1 cellular context compared by ENCODE assay signal in the genomic region with DNA sequence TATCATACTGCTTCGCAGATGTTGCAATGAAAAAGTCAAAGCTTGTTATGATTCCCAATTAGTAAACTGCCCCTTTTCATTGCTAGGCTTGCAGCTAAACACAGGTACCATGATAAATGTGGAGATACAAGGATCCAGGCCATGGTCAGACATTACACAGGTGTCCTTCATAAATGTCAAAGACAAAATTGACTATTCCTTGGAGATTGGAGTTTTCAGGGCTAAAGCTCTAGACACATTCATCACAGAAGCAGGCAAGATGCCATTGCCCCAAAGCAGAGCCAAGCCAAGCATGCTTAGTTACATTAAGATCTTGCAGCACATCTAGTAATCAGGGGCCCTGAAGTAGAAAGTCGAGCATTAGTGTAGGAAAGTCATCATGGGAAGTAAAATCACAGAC.
TF ChIP-seq lines count a peak whose summit lies in the region.

No MANE protein-coding gene starts in this region.

TF ChIP-seq in H1, 55 proteins besides CTCF, POLR2A, EP300 and RAD21 (continued from another document):
- TF ChIP-seq CBX5 (IDR thresholded peaks at IDR 0.05; ENCODE audit: low read depth, low read length): no peak
- TF ChIP-seq ASH2L (IDR thresholded peaks at IDR 0.05; ENCODE audit: low read length): no peak
- TF ChIP-seq POLR2AphosphoS5 (IDR thresholded peaks at IDR 0.05; ENCODE audit: low read depth, low read length): no peak
- TF ChIP-seq TEAD4 (IDR thresholded peaks at IDR 0.05; ENCODE audit: low read depth, low read length): no peak
- TF ChIP-seq CBX8 (IDR thresholded peaks at IDR 0.05; ENCODE audit: borderline replicate concordance, low read depth, low read length): no peak
- no peak for TF ChIP-seq JUN (IDR thresholded peaks at IDR 0.05; ENCODE audit: low read depth, low read length)
- no peak for TF ChIP-seq TAF7 (optimal IDR thresholded peaks at IDR 0.05; ENCODE audit: borderline replicate concordance, low read depth, low read length)
- no peak for TF ChIP-seq TCF12 (IDR thresholded peaks at IDR 0.05; ENCODE audit: low read depth, low read length)
- no peak for TF ChIP-seq SP4 (IDR thresholded peaks at IDR 0.05; ENCODE audit: low read length)
